Comparison of ENCODE assay signal across 8 cellular contexts in the genomic region with DNA sequence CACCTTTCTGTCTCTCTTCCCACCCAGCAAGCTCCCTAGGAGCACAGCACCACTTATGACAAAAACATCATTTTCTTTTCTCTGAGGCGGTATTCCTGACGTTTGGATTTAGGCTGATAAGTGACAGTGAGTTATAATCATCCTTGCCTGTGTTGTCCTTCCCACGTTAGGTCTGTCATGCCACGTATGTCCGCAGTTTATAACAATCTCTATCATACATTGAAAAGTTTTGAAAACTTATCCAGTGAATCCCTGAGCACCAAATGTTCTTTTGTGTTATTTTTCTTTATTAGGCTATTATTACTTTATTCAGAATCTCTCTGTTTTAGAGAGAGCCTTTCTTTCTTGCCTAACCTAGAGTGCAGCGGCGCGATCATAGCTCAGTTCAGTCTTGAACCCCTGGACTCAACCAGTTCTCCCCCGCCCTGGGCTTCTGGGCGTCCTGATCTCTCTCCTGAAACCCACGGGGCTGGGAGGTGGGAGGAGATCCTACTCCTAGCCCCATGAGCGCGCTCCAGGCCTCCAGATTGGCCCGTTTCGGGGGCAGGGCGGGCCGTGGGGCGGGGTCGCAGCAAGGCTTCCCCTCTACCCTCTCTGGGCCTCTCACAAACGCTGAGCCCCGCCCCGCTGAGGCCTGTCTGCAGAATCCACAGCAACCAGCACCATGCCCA. TPM values are rescaled to one million over a fixed set of nuclear protein-coding genes. Genes with fewer than 3 reads are reported as not detected.
A peak's percentile ranks its signal among the peaks of the same experiment; 100 is the strongest.
DNase-seq lines count a peak whose midpoint lies in the region; ATAC-seq and TF ChIP-seq lines count a peak whose summit lies in the region.

A gene (plus strand): TSS at position 606 of the 671 bp plus-strand sequence. CDS start 59 bp downstream, at position 665.

- no peaks in the 10 kb centered on the region for H3K9me3 ChIP-seq in mucosa of descending colon

- no peak for TF ChIP-seq CTCF in mucosa of descending colon (IDR thresholded peaks at IDR 0.05)

- H3K4me1 ChIP-seq in mucosa of descending colon (ENCODE audit: low read depth), result peaks cover 3% of the 10 kb centered on the region

- ATAC-seq in GM18502 (IDR thresholded peaks at IDR 0.05; ENCODE audit: poor library complexity, unreplicated experiment) (peak; percentile 93), HG02884 (IDR thresholded peaks at IDR 0.05; ENCODE audit: unreplicated experiment) (peak; percentile 87), mucosa of descending colon (peak; percentile 98)

- intact Hi-C loops in mucosa of descending colon (cut with DNase I, micrococcal nuclease), result no loop called here

- no peak within 1 kb of the TSS for H3K4me3 ChIP-seq in mucosa of descending colon

- DNase-seq in NCI-H526 (lab: John Stamatoyannopoulos, UW), result peak; percentile 83 to 96
- DNase-seq in activated CD8-positive, alpha-beta memory T cell treated with anti-CD3 and anti-CD28 coated beads, Interleukin-2, amount 50 U/mL, for 4 hours, result peak; percentile 80
- DNase-seq in epidermal melanocyte (ENCODE audit: insufficient read length, low spot score), result peak; percentile 87
- peak; percentile 86 to 92 (median 91) for DNase-seq in mucosa of descending colon
- DNase-seq in stimulated activated CD8-positive, alpha-beta memory T cell treated with anti-CD3 and anti-CD28 coated beads, Interleukin-15, amount 100 ng/mL, for 48 hours (ENCODE audit: low read depth in 2 of 2), result peak; percentile 74 to 79
- DNase-seq in NCI-H128 (lab: John Stamatoyannopoulos, UW; ENCODE audit: unreplicated experiment), result no peak

- H3K36me3 ChIP-seq in mucosa of descending colon (ENCODE audit: low read depth), result no peaks in the 10 kb centered on the region

RNA-seq across cellular contexts. Expression of the gene that starts here (rescaled TPM):
- total RNA-seq in mucosa of descending colon, result 10 to 100 TPM; 23.8 to 87.7 (median 41.0) TPM
